ENCODE assay signal across 12 cellular contexts in genomic region chr4:113593400-113594230, GRCh38.
DNase-seq lines count a peak whose midpoint lies in the region; ATAC-seq and TF ChIP-seq lines count a peak whose summit lies in the region.
"Had no signal": no experiment of that assay in that cellular context is flagged by ENCODE, and none has a peak within 500 bp of the region (broad histone marks: within the 10 kb centered on the region; RNA-seq: fewer than 3 reads in every experiment).

No MANE protein-coding gene starts in this region.

- CTCF ChIA-PET in GM10248 (lab: Yijun Ruan, JAX), result interaction anchor here (1.5 kb wide), 1 partner anchor 10 kb away, joined by 5 read pairs; no protein-coding TSS in a partner anchor

- 100% methylated on average over 1 of the region's 1 CpG for WGBS in tibial nerve, 2 donors

- DNase-seq in GM10248 (ENCODE audit: extremely low spot score) (peak; percentile 10), NOMO-1 treated with dmso at 0.1 percent for 144 hours (lab: John Stamatoyannopoulos, UW; ENCODE audit: unreplicated experiment) (peak; percentile 39), foreskin keratinocyte (no peak), tibial nerve (ENCODE audit: low spot score in 2 of 2) (no peak), inferior parietal cortex (ENCODE audit: extremely low spot score) (no peak), NCI-H510A treated with DMSO at 0.1 percent for 48 hours (lab: John Stamatoyannopoulos, UW) (no peak)
- DNase-seq: KBM-7; midbrain; stimulated activated CD4-positive, alpha-beta T cell treated with anti-CD3 and anti-CD28 coated beads, Interleukin-15, amount 100 ng/mL, for 24 hours had no signal

- H3K4me1 ChIP-seq in foreskin keratinocyte (no peaks in the 10 kb centered on the region), tibial nerve (peaks cover 0 to under 1% (median 0%) of the 10 kb centered on the region in 4 donors)

- no peak overlapping the region for H3K4me3 ChIP-seq in tibial nerve

- H3K27me3 ChIP-seq in foreskin keratinocyte (no peaks in the 10 kb centered on the region), tibial nerve (no peaks in the 10 kb centered on the region)

- TF ChIP-seq CTCF in GM10248 (IDR thresholded peaks at IDR 0.05; ENCODE audit: control extremely low read depth, extremely low read depth, low read depth, missing control alignments), result no peak
- no peak for TF ChIP-seq CTCF in foreskin keratinocyte (conservative IDR thresholded peaks at IDR 0.05)
- TF ChIP-seq CTCF in tibial nerve (IDR thresholded peaks at IDR 0.05), result no peak

- H3K27ac ChIP-seq in foreskin keratinocyte (no peak overlapping the region), tibial nerve (no peak overlapping the region)
- H3K27ac ChIP-seq: RWPE1 had no signal

- ATAC-seq in GM19351 (IDR thresholded peaks at IDR 0.05; ENCODE audit: unreplicated experiment), result peak; percentile 77
- peak; percentile 69 for ATAC-seq in HG02973 (IDR thresholded peaks at IDR 0.05; ENCODE audit: unreplicated experiment)
- no peak for ATAC-seq in foreskin keratinocyte

- no peak for TF ChIP-seq EP300 in tibial nerve (IDR thresholded peaks at IDR 0.05)

- TF ChIP-seq POLR2A in tibial nerve (IDR thresholded peaks at IDR 0.05), result no peak

- H3K9me3 ChIP-seq in tibial nerve, result no peaks in the 10 kb centered on the region

- POLR2A ChIA-PET in GM10248 (lab: Yijun Ruan, JAX), result interaction anchor here (0.5 kb wide), 1 partner anchor 134 kb away, joined by 4 read pairs; no protein-coding TSS in a partner anchor

- no peaks in the 10 kb centered on the region for H3K36me3 ChIP-seq in tibial nerve

Comparison
In these comparisons a context has a peak if more than half of its experiments do, and no peak if none do; other contexts are left out.
1. DNase-seq: peak in GM10248 (single experiment) and NOMO-1 treated with dmso at 0.1 percent for 144 hours (single experiment); none in foreskin keratinocyte (0 of 2), tibial nerve (0 of 2), inferior parietal cortex (single experiment) and NCI-H510A treated with DMSO at 0.1 percent for 48 hours (single experiment).